1 cellular context compared by ENCODE assay signal in the genomic region with DNA sequence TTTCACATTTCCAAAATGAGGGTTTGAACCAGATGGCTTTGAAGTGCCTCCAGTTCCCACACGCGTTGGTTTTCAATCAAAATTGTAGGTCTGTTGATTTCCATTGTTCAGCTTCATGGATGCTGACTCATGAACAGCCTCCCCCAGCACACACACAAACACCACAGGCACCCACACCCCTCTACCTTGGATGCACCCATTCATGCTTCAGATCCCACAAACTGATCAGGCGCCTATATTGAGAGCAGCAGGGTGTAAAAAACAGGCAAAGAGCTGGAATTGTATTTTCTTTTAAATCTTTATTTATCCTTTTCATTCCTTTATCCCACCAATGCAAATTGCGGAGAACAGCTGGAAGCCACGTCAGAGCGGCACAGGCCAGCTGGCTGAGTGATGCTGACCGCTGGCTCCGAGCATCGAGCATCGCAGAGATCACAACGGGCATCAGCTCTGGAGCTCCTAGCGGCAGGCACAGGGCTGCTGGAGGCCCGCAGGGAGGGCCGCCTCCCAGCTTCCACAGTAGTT.
TF ChIP-seq lines count a peak whose summit lies in the region.

No MANE protein-coding gene starts in this region.

TF ChIP-seq in WTC11, 78 proteins besides CTCF, POLR2A, EP300 and RAD21 (continued from another document):
- TF ChIP-seq, protein P1, sequence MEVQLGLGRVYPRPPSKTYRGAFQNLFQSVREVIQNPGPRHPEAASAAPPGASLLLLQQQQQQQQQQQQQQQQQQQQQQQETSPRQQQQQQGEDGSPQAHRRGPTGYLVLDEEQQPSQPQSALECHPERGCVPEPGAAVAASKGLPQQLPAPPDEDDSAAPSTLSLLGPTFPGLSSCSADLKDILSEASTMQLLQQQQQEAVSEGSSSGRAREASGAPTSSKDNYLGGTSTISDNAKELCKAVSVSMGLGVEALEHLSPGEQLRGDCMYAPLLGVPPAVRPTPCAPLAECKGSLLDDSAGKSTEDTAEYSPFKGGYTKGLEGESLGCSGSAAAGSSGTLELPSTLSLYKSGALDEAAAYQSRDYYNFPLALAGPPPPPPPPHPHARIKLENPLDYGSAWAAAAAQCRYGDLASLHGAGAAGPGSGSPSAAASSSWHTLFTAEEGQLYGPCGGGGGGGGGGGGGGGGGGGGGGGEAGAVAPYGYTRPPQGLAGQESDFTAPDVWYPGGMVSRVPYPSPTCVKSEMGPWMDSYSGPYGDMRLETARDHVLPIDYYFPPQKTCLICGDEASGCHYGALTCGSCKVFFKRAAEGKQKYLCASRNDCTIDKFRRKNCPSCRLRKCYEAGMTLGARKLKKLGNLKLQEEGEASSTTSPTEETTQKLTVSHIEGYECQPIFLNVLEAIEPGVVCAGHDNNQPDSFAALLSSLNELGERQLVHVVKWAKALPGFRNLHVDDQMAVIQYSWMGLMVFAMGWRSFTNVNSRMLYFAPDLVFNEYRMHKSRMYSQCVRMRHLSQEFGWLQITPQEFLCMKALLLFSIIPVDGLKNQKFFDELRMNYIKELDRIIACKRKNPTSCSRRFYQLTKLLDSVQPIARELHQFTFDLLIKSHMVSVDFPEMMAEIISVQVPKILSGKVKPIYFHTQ (CRISPR knock-in tag; IDR thresholded peaks at IDR 0.05), result no peak
- TF ChIP-seq, protein P2, sequence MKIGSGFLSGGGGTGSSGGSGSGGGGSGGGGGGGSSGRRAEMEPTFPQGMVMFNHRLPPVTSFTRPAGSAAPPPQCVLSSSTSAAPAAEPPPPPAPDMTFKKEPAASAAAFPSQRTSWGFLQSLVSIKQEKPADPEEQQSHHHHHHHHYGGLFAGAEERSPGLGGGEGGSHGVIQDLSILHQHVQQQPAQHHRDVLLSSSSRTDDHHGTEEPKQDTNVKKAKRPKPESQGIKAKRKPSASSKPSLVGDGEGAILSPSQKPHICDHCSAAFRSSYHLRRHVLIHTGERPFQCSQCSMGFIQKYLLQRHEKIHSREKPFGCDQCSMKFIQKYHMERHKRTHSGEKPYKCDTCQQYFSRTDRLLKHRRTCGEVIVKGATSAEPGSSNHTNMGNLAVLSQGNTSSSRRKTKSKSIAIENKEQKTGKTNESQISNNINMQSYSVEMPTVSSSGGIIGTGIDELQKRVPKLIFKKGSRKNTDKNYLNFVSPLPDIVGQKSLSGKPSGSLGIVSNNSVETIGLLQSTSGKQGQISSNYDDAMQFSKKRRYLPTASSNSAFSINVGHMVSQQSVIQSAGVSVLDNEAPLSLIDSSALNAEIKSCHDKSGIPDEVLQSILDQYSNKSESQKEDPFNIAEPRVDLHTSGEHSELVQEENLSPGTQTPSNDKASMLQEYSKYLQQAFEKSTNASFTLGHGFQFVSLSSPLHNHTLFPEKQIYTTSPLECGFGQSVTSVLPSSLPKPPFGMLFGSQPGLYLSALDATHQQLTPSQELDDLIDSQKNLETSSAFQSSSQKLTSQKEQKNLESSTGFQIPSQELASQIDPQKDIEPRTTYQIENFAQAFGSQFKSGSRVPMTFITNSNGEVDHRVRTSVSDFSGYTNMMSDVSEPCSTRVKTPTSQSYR (CRISPR knock-in tag; IDR thresholded peaks at IDR 0.05), result no peak
- TF ChIP-seq JAZF1 (CRISPR knock-in tag; IDR thresholded peaks at IDR 0.05), result no peak
- TF ChIP-seq NR1H2 (CRISPR knock-in tag; IDR thresholded peaks at IDR 0.05), result no peak
- TF ChIP-seq MXD4 (CRISPR knock-in tag; IDR thresholded peaks at IDR 0.05; ENCODE audit: borderline replicate concordance), result no peak
